Comparison of ENCODE assay signal across 24 cellular contexts in genomic region chr2:237651761-237652160, GRCh38.
"Had no signal": no experiment of that assay in that cellular context is flagged by ENCODE, and none has a peak within 500 bp of the region (broad histone marks: within the 10 kb centered on the region; RNA-seq: fewer than 3 reads in every experiment).

No MANE protein-coding gene starts in this region.

- H3K27ac Mint-ChIP-seq: activated CD4-positive, alpha-beta T cell treated with anti-CD3 and anti-CD28 coated beads for 36 hours; activated naive CD8-positive, alpha-beta T cell; brain; effector memory CD8-positive, alpha-beta T cell; naive thymus-derived CD4-positive, alpha-beta T cell had no signal

- DNase-seq: activated CD4-positive, alpha-beta T cell treated with anti-CD3 and anti-CD28 coated beads for 36 hours; activated CD4-positive, CD25-positive, alpha-beta regulatory T cell; activated effector memory CD4-positive, alpha-beta T cell treated with Interleukin-2 at 50 U/mL for 16 hours; activated naive CD4-positive, alpha-beta T cell treated with Interleukin-2 at 50 U/mL for 16 hours; activated T-cell treated with anti-CD3 and anti-CD28 coated beads for 4 hours; cortex of kidney; effector memory CD8-positive, alpha-beta T cell; head of caudate nucleus; kidney glomerular epithelial cell; midbrain; naive thymus-derived CD4-positive, alpha-beta T cell; ovary; stimulated activated CD4-positive, alpha-beta T cell treated with anti-CD3 and anti-CD28 coated beads, Interleukin-4, amount 100 ng/mL, for 4 hours; stimulated activated naive CD4-positive, alpha-beta T cell; T-helper 1 cell; tibial artery had no signal

- ATAC-seq: activated CD4-positive, alpha-beta T cell treated with anti-CD3 and anti-CD28 coated beads for 36 hours; effector memory CD8-positive, alpha-beta T cell; naive thymus-derived CD4-positive, alpha-beta T cell had no signal

- H3K9me3 ChIP-seq: ovary, right lobe of liver, suprapubic skin, tibial artery had no signal

- H3K27ac ChIP-seq: ascending aorta, cardiac muscle cell, ovary, skin epidermis, suprapubic skin, tibial artery had no signal

- H3K4me1 Mint-ChIP-seq: brain had no signal

- FAIRE-seq: endothelial cell of umbilical vein had no signal

- H3K36me3 ChIP-seq: ovary, right lobe of liver, suprapubic skin had no signal

- H3K27me3 Mint-ChIP-seq: activated naive CD8-positive, alpha-beta T cell; brain had no signal

- H3K4me3 Mint-ChIP-seq: activated CD4-positive, alpha-beta T cell treated with anti-CD3 and anti-CD28 coated beads for 36 hours; activated naive CD8-positive, alpha-beta T cell; brain; effector memory CD8-positive, alpha-beta T cell; naive thymus-derived CD4-positive, alpha-beta T cell had no signal

- H3K4me1 ChIP-seq: suprapubic skin had no signal

- H3K9me3 Mint-ChIP-seq: effector memory CD8-positive, alpha-beta T cell had no signal

- H3K27me3 ChIP-seq: ascending aorta, cardiac muscle cell, ovary, right lobe of liver, suprapubic skin, tibial artery had no signal

- H3K4me3 ChIP-seq: ascending aorta, cardiac muscle cell, ovary, right lobe of liver, skin epidermis, suprapubic skin, tibial artery had no signal
